Comparison of ENCODE assay signal across 9 cellular contexts in genomic region chr21:38993561-38993960, GRCh38.
DNase-seq lines count a peak whose midpoint lies in the region; ATAC-seq and TF ChIP-seq lines count a peak whose summit lies in the region.
"Had no signal": no experiment of that assay in that cellular context is flagged by ENCODE, and none has a peak within 500 bp of the region (broad histone marks: within the 10 kb centered on the region; RNA-seq: fewer than 3 reads in every experiment).

No MANE protein-coding gene starts in this region.

- peak; percentile 68 for ATAC-seq in foreskin keratinocyte
- ATAC-seq in GM21786 (IDR thresholded peaks at IDR 0.05; ENCODE audit: unreplicated experiment): no peak
- ATAC-seq in GM21381 (IDR thresholded peaks at IDR 0.05; ENCODE audit: unreplicated experiment): no peak
- no peak for ATAC-seq in HG02798 (IDR thresholded peaks at IDR 0.05; ENCODE audit: poor library complexity, unreplicated experiment)

- no peak for TF ChIP-seq CTCF in foreskin keratinocyte (conservative IDR thresholded peaks at IDR 0.05)

- no peaks in the 10 kb centered on the region for H3K9me3 ChIP-seq in SJSA1 (replicated peaks)

- H3K36me3 ChIP-seq in SJSA1: no peaks in the 10 kb centered on the region

- peak; percentile 67 for DNase-seq in COLO829 (ENCODE audit: low spot score)
- peak; percentile 86 to 93 for DNase-seq in SJSA1 (ENCODE audit: low read depth in 1 of 2, low spot score in 2 of 2)
- peak; percentile 98 to 99 for DNase-seq in foreskin keratinocyte
- peak; percentile 87 for DNase-seq in pulmonary artery endothelial cell (ENCODE audit: low read depth, low spot score)
- DNase-seq in NCI-H2227 treated with DMSO at 0.1 percent for 48 hours (lab: John Stamatoyannopoulos, UW): no peak
- DNase-seq: retina had no signal

- H3K27ac ChIP-seq in SJSA1 (no peak overlapping the region), foreskin keratinocyte (peak overlapping the region; percentile 75)

- no peak overlapping the region for H3K4me3 ChIP-seq in SJSA1

- H3K4me1 ChIP-seq in SJSA1 (replicated peaks) (peaks cover 41% of the 10 kb centered on the region), foreskin keratinocyte (peaks cover 35% of the 10 kb centered on the region)

- H3K27me3 ChIP-seq in SJSA1 (replicated peaks) (no peaks in the 10 kb centered on the region), foreskin keratinocyte (no peaks in the 10 kb centered on the region)
